In the genomic region with DNA sequence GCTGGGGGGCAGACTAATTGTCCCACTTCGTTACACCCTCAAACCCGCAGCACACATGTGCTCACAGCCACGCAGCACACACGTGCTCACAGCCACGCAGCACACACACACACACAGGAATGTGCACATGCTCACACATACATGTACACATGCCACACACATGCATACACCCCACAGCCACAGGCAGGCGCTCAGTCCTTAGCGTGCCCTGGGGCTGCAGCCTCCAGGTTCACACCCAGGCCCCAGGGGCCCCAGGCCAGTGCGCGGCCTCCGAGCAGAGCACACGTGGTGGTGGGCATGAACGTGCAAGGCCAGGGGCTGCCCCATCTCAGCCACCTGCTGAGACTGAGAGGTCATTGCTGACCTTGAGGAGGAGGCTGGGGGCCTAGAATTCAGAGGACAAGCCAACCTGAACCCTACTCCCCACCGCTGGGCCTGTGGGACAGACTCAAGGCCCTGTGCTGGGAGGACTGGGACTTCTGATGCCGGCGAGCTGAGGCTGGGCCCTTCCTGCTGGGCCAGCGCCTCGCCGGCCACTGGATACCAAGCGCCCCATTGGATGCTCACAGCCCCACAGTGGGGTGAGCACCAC, we compare ENCODE assay signal across 18 cellular contexts. TPM values are rescaled to one million over a fixed set of nuclear protein-coding genes. Genes with fewer than 3 reads are reported as not detected.
DNase-seq lines count a peak whose midpoint lies in the region; ATAC-seq, FAIRE-seq and TF ChIP-seq lines count a peak whose summit lies in the region.
"Had no signal": no experiment of that assay in that cellular context is flagged by ENCODE, and none has a peak within 500 bp of the region (broad histone marks: within the 10 kb centered on the region; RNA-seq: fewer than 3 reads in every experiment).

No MANE protein-coding gene starts in this region.

- H3K4me3 ChIP-seq in H1 (ENCODE audit: extremely low read depth in 1 of 4, insufficient read depth in 2 of 4, low read depth in 3 of 4, low read length in 4 of 4), result no peak overlapping the region
- H3K4me3 ChIP-seq in tibial nerve, result no peak overlapping the region
- H3K4me3 ChIP-seq: adrenal gland, hepatocyte had no signal

- H3K9me3 ChIP-seq in H1 (ENCODE audit: insufficient read depth in 2 of 2, low read depth in 1 of 2, low read length in 1 of 2) (no peaks in the 10 kb centered on the region), tibial nerve (no peaks in the 10 kb centered on the region)
- H3K9me3 ChIP-seq: adrenal gland had no signal

- H3K18ac ChIP-seq in H1 (ENCODE audit: extremely low read depth, low read length), result peak overlapping the region; percentile 90

- H2BK12ac ChIP-seq in H1 (ENCODE audit: low read depth, low read length), result peak overlapping the region; percentile 100; the same call in 1 of the 2 replicates

- H4K91ac ChIP-seq in H1 (replicated peaks; ENCODE audit: insufficient read length, low read length), result peak overlapping the region; percentile 80

- no peaks in the 10 kb centered on the region for H3K36me3 Mint-ChIP-seq in neural crest cell (ENCODE audit: low read depth)

- no peaks in the 10 kb centered on the region for H3K79me1 ChIP-seq in H1 (ENCODE audit: low read depth, low read length)

- H3K4me1 Mint-ChIP-seq in neural crest cell, result peaks cover 18% of the 10 kb centered on the region

- H3K23ac ChIP-seq in H1 (ENCODE audit: insufficient read length), result no peak overlapping the region

- peak overlapping the region; percentile 98; the same call in 1 of the 2 replicates for H2BK20ac ChIP-seq in H1 (ENCODE audit: low read length)

- TF ChIP-seq POLR2A in H1 (IDR thresholded peaks at IDR 0.05; ENCODE audit: control extremely low read depth in 1 of 2, low read depth in 2 of 2, low read length in 2 of 2), result no peak
- TF ChIP-seq POLR2A in tibial nerve (IDR thresholded peaks at IDR 0.05), result no peak

- H3K27me3 ChIP-seq in H1 (replicated peaks in 1 of 4; ENCODE audit: control insufficient read depth in 3 of 4, extremely low read depth in 1 of 4, insufficient read depth in 3 of 4, low read length in 3 of 4), result no peaks in the 10 kb centered on the region
- H3K27me3 ChIP-seq in tibial nerve, result no peaks in the 10 kb centered on the region
- H3K27me3 ChIP-seq: adrenal gland, hepatocyte had no signal

- no peak for TF ChIP-seq CTCF in H1 (IDR thresholded peaks at IDR 0.05; ENCODE audit: control extremely low read depth in 1 of 3, insufficient read depth in 1 of 3, low read depth in 1 of 3, low read length in 3 of 3)
- TF ChIP-seq CTCF in neural crest cell (conservative IDR thresholded peaks at IDR 0.05), result no peak
- TF ChIP-seq CTCF in tibial nerve (IDR thresholded peaks at IDR 0.05), result no peak

- H3K27ac ChIP-seq in H1 (ENCODE audit: low read depth, low read length) (no peak overlapping the region), tibial nerve (peak overlapping the region; percentile 79 to 94 (median 88))
- H3K27ac ChIP-seq: hepatocyte had no signal

- 93% methylated on average over 18 of the region's 19 CpGs; no CpG with 5 or more reads in 1 of the 2 experiments for WGBS in H1 (ENCODE audit: extremely low coverage in 1 of 2, insufficient coverage in 1 of 2, insufficient read length in 1 of 2, insufficient replicate concordance in 2 of 2, low coverage in 1 of 2, low lambda C conversion rate in 2 of 2, missing lambda C conversion rate in 1 of 2), 2 experiments
- 39% methylated on average over 8 of the region's 19 CpGs; no CpG with 5 or more reads in 1 of the 2 donors for WGBS in tibial nerve, 2 donors

- TF ChIP-seq EP300 in H1 (IDR thresholded peaks at IDR 0.05; ENCODE audit: borderline replicate concordance in 1 of 2, low read depth in 2 of 2, low read length in 2 of 2), result no peak
- TF ChIP-seq EP300 in tibial nerve (IDR thresholded peaks at IDR 0.05), result peak in 1 of 2 donors; percentile 44

- POLR2A ChIA-PET in H1 (lab: Charles Lee; ENCODE audit: partially characterized antibody), result interaction anchor here (0.6 to 29.8 kb wide), 5 partner anchors 8 to 228 kb away, joined by 3 to 844 read pairs (median 26); partner anchors contain the start of genes CKB and TRMT61A

- peak overlapping the region; percentile 67 for H3K4me3 Mint-ChIP-seq in neural crest cell
- H3K4me3 Mint-ChIP-seq: nephron progenitor cell had no signal

- no peak overlapping the region for H3K4ac ChIP-seq in H1 (replicated peaks; ENCODE audit: insufficient read length, low read depth, low read length)

- no peak overlapping the region; the same call in 1 of the 2 replicates for H4K8ac ChIP-seq in H1 (ENCODE audit: extremely low read depth, insufficient read depth, low read length)

- peak overlapping the region; percentile 99; the same call in 1 of the 2 replicates for H2BK5ac ChIP-seq in H1 (ENCODE audit: low read depth, low read length)

- H3K23me2 ChIP-seq in H1 (ENCODE audit: low read depth, low read length), result no peaks in the 10 kb centered on the region

- H3K36me3 ChIP-seq in H1 (ENCODE audit: control insufficient read depth in 2 of 4, insufficient read depth in 4 of 4, low read length in 3 of 4), result no peaks in the 10 kb centered on the region
- H3K36me3 ChIP-seq in tibial nerve, result no peaks in the 10 kb centered on the region
- H3K36me3 ChIP-seq: adrenal gland had no signal

- H3K9ac ChIP-seq in H1 (replicated peaks in 1 of 4; ENCODE audit: extremely low read depth in 1 of 4, low read depth in 3 of 4, low read length in 3 of 4), result no peak overlapping the region

- no peaks in the 10 kb centered on the region for H3K79me2 ChIP-seq in H1 (ENCODE audit: control insufficient read depth in 1 of 2, insufficient read depth in 2 of 2, low read length in 2 of 2)
- H3K79me2 ChIP-seq: hepatocyte had no signal

- CTCF ChIA-PET in H1 (lab: Charles Lee; ENCODE audit: partially characterized antibody), result interaction anchor here (1.3 to 28.8 kb wide), 4 partner anchors 12 to 152 kb away, joined by 4 to 921 read pairs (median 132); partner anchors contain the start of genes CKB and TRMT61A

- FAIRE-seq in H1 (lab: Jason Lieb, UNC), result no peak
- FAIRE-seq: islet of Langerhans had no signal

- no peak overlapping the region for H3K14ac ChIP-seq in H1 (ENCODE audit: insufficient read length)

- H2BK120ac ChIP-seq in H1 (replicated peaks; ENCODE audit: low read depth, low read length), result no peak overlapping the region

- DNase-seq in NCI-H69 (lab: John Stamatoyannopoulos, UW), result peak; percentile 51
- no peak for DNase-seq in H1 (ENCODE audit: low read depth in 1 of 2, low spot score in 2 of 2)
- no peak for DNase-seq in neural crest cell (ENCODE audit: low read depth, low spot score)
- no peak for DNase-seq in tibial nerve (ENCODE audit: low spot score in 2 of 2)
- no peak for DNase-seq in COLO668 (lab: John Stamatoyannopoulos, UW; ENCODE audit: unreplicated experiment)
- DNase-seq in stimulated activated naive CD4-positive, alpha-beta T cell treated with Interleukin-2 at 50 U/mL for 16 hours (lab: John Stamatoyannopoulos, UW), result no peak
- DNase-seq: activated CD4-positive, CD25-positive, alpha-beta regulatory T cell; central memory CD4-positive, alpha-beta T cell; DMS153; effector memory CD4-positive, alpha-beta T cell; NCI-H526 treated with DMSO at 0.1 percent for 48 hours; nephron progenitor cell; OCI-M1; stimulated activated naive CD8-positive, alpha-beta T cell treated with anti-CD3 and anti-CD28 coated beads, Interleukin-15, Interleukin-2, amounts not matched to agents 100 U/mL and 50 U/mL, for 24 hours had no signal

- H3K27me3 Mint-ChIP-seq in neural crest cell (ENCODE audit: low read depth), result no peaks in the 10 kb centered on the region

- peaks cover 0 to 34% (median 29%) of the 10 kb centered on the region in 4 experiments; a peak in 6 of 7 replicates for H3K4me1 ChIP-seq in H1 (replicated peaks in 1 of 4; ENCODE audit: control insufficient read depth in 3 of 4, insufficient read depth in 4 of 4, low read length in 3 of 4)
- H3K4me1 ChIP-seq in tibial nerve, result peaks cover 21 to 98% (median 70%) of the 10 kb centered on the region in 4 donors

- no peak overlapping the region for H3K4me2 ChIP-seq in H1 (ENCODE audit: insufficient read depth in 1 of 2, low read depth in 2 of 2, low read length in 2 of 2)
- H3K4me2 ChIP-seq: hepatocyte had no signal

- TF ChIP-seq RAD21 in H1 (IDR thresholded peaks at IDR 0.05 in 1 of 2, conservative IDR thresholded peaks at IDR 0.05 in 1 of 2; ENCODE audit: low read depth in 2 of 2, low read length in 2 of 2), result no peak

- peaks cover 0 to 4% of the 10 kb centered on the region in 2 experiments for H4K20me1 ChIP-seq in H1 (replicated peaks in 1 of 2; ENCODE audit: control insufficient read depth in 1 of 2, insufficient read depth in 2 of 2, low read length in 2 of 2)

- H3K56ac ChIP-seq in H1 (replicated peaks; ENCODE audit: insufficient read length, low read depth, low read length), result no peak overlapping the region

- H4K5ac ChIP-seq in H1 (ENCODE audit: insufficient read length, low read depth, low read length), result no peak overlapping the region

- H2BK15ac ChIP-seq in H1 (ENCODE audit: low read length), result peak overlapping the region; percentile 100

- no peaks in the 10 kb centered on the region for H3K9me3 Mint-ChIP-seq in neural crest cell
- H3K9me3 Mint-ChIP-seq: nephron progenitor cell had no signal

- H3K27ac Mint-ChIP-seq in neural crest cell (ENCODE audit: unreplicated experiment), result peak overlapping the region; percentile 98
- H3K27ac Mint-ChIP-seq: nephron progenitor cell had no signal

- H2AK5ac ChIP-seq in H1 (ENCODE audit: low read depth, low read length), result peak overlapping the region; percentile 96

- no peak for ATAC-seq in GM18909 (IDR thresholded peaks at IDR 0.05; ENCODE audit: poor library complexity, unreplicated experiment)
- ATAC-seq: stimulated activated naive CD8-positive, alpha-beta T cell treated with anti-CD3 and anti-CD28 coated beads, Interleukin-15, Interleukin-2, amounts not matched to agents 100 U/mL and 50 U/mL, for 24 hours had no signal

- no peak overlapping the region for H2AFZ ChIP-seq in H1 (ENCODE audit: low read length)
- H2AFZ ChIP-seq: hepatocyte had no signal

RNA-seq across cellular contexts. Expression of gene TRMT61A, which starts 15.7 kb away (rescaled TPM):
- total RNA-seq in H1 (2021; fragmentation: NEBNext Ultra II Directional; extraction: Animal tissue kit (Norgen Biotek cat#: 25700)), result 15.1 and 15.8 TPM in 2 replicates
- 19.0 and 29.7 TPM in 2 replicates for polyA plus RNA-seq in H1 (2011; rRNA removed)
- polyA plus RNA-seq in H1 (2011; cell fraction: cytosol; rRNA removed), result 23.3 TPM
- 44.0 TPM for polyA plus RNA-seq in H1 (2011; cell fraction: nucleus; rRNA removed)
- polyA plus RNA-seq in H1 (2012, experiment 1 of 2), result 9.2 to 14.2 TPM (median 13.8 TPM) in 4 replicates
- polyA plus RNA-seq in H1 (2012, experiment 2 of 2), result 11.3 TPM
- polyA plus RNA-seq in H1 (2013, experiment 1 of 2), result 6.8 TPM
- 6.6 TPM for polyA plus RNA-seq in H1 (2013, experiment 2 of 2)
- polyA minus RNA-seq in H1 (2011; rRNA and poly(A)+ RNA removed), result 6.4 and 6.9 TPM in 2 replicates
- 11.2 TPM for polyA minus RNA-seq in H1 (2011; cell fraction: cytosol; rRNA and poly(A)+ RNA removed)
- polyA minus RNA-seq in H1 (2011; cell fraction: nucleus; rRNA and poly(A)+ RNA removed), result 26.1 TPM
- total RNA-seq in neural crest cell, result 10.9 and 12.5 TPM in 2 replicates
- 10 to 100 TPM; 17.9 to 32.4 (median 22.4) TPM for total RNA-seq in tibial nerve

RNA-seq across cellular contexts. Expression of gene BAG5, which starts 17.7 kb away (rescaled TPM):
- total RNA-seq in H1 (2021; fragmentation: NEBNext Ultra II Directional; extraction: Animal tissue kit (Norgen Biotek cat#: 25700)), result 29.2 and 29.5 TPM in 2 replicates
- 5.9 and 7.4 TPM in 2 replicates for polyA plus RNA-seq in H1 (2011; rRNA removed)
- 8.2 TPM for polyA plus RNA-seq in H1 (2011; cell fraction: cytosol; rRNA removed)
- 5.3 TPM for polyA plus RNA-seq in H1 (2011; cell fraction: nucleus; rRNA removed)
- polyA plus RNA-seq in H1 (2012, experiment 1 of 2), result 13.5 to 26.1 TPM (median 16.6 TPM) in 4 replicates
- 2.3 TPM for polyA plus RNA-seq in H1 (2012, experiment 2 of 2)
- 18.4 TPM for polyA plus RNA-seq in H1 (2013, experiment 1 of 2)
- 17.4 TPM for polyA plus RNA-seq in H1 (2013, experiment 2 of 2)
- 11.8 and 13.3 TPM in 2 replicates for polyA minus RNA-seq in H1 (2011; rRNA and poly(A)+ RNA removed)
- polyA minus RNA-seq in H1 (2011; cell fraction: cytosol; rRNA and poly(A)+ RNA removed), result 13.7 TPM
- 12.5 TPM for polyA minus RNA-seq in H1 (2011; cell fraction: nucleus; rRNA and poly(A)+ RNA removed)
- total RNA-seq in neural crest cell, result 32.1 and 33.5 TPM in 2 replicates
- total RNA-seq in tibial nerve, result 10 to 100 TPM; 26.1 to 36.5 (median 31.7) TPM

RNA-seq across cellular contexts. Expression of gene COA8, which starts 18.0 kb away (rescaled TPM):
- 35.0 and 35.5 TPM in 2 replicates for total RNA-seq in H1 (2021; fragmentation: NEBNext Ultra II Directional; extraction: Animal tissue kit (Norgen Biotek cat#: 25700))
- polyA plus RNA-seq in H1 (2011; rRNA removed), result 5.9 and 7.1 TPM in 2 replicates
- 10.9 TPM for polyA plus RNA-seq in H1 (2011; cell fraction: cytosol; rRNA removed)
- 12.8 TPM for polyA plus RNA-seq in H1 (2011; cell fraction: nucleus; rRNA removed)
- 23.7 to 31.1 TPM (median 30.1 TPM) in 4 replicates for polyA plus RNA-seq in H1 (2012, experiment 1 of 2)
- polyA plus RNA-seq in H1 (2012, experiment 2 of 2), result 27.0 TPM
- polyA plus RNA-seq in H1 (2013, experiment 1 of 2), result 31.3 TPM
- polyA plus RNA-seq in H1 (2013, experiment 2 of 2), result 27.9 TPM
- 4.3 and 5.2 TPM in 2 replicates for polyA minus RNA-seq in H1 (2011; rRNA and poly(A)+ RNA removed)
- 8.7 TPM for polyA minus RNA-seq in H1 (2011; cell fraction: cytosol; rRNA and poly(A)+ RNA removed)
- polyA minus RNA-seq in H1 (2011; cell fraction: nucleus; rRNA and poly(A)+ RNA removed), result 18.8 TPM
- total RNA-seq in neural crest cell, result 33.7 and 37.2 TPM in 2 replicates
- 10 to 100 TPM in 3 of 4 donors, 1 to 10 TPM in 1; 7.2 to 31.6 (median 12.3) TPM for total RNA-seq in tibial nerve

RNA-seq across cellular contexts. Expression of gene CKB, which starts 22.1 kb away (rescaled TPM):
- 538 and 572 TPM in 2 replicates for total RNA-seq in H1 (2021; fragmentation: NEBNext Ultra II Directional; extraction: Animal tissue kit (Norgen Biotek cat#: 25700))
- 950 and 1,969 TPM in 2 replicates for polyA plus RNA-seq in H1 (2011; rRNA removed)
- 828 TPM for polyA plus RNA-seq in H1 (2011; cell fraction: cytosol; rRNA removed)
- 1,943 TPM for polyA plus RNA-seq in H1 (2011; cell fraction: nucleus; rRNA removed)
- polyA plus RNA-seq in H1 (2012, experiment 1 of 2), result 757 to 990 TPM (median 908 TPM) in 4 replicates
- 939 TPM for polyA plus RNA-seq in H1 (2012, experiment 2 of 2)
- 514 TPM for polyA plus RNA-seq in H1 (2013, experiment 1 of 2)
- 503 TPM for polyA plus RNA-seq in H1 (2013, experiment 2 of 2)
- 153 and 156 TPM in 2 replicates for polyA minus RNA-seq in H1 (2011; rRNA and poly(A)+ RNA removed)
- 356 TPM for polyA minus RNA-seq in H1 (2011; cell fraction: cytosol; rRNA and poly(A)+ RNA removed)
- 378 TPM for polyA minus RNA-seq in H1 (2011; cell fraction: nucleus; rRNA and poly(A)+ RNA removed)
- 961 and 996 TPM in 2 replicates for total RNA-seq in neural crest cell
- 100 to 1,000 TPM in 3 of 4 donors, 10 to 100 TPM in 1; 75.6 to 249 (median 141) TPM for total RNA-seq in tibial nerve
